Comparison of ENCODE assay signal across 7 cellular contexts in the genomic region with DNA sequence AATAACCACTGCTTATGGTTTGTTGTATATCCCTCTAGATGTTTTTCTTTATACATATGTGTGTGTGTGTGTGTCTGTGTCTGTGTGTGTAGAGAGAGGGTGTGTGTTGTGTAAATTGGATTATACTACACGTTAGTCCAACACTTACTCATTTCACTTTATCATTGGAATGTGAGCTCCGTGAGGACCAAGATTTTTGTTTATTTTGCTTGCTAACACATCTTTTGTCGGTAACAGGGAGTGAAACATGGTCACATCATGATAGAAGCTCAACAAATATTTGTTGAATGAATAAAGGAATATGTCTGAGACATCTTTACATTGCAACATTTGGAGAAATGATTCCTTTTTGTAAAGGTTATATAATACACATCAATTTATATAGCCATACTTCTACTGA.
DNase-seq lines count a peak whose midpoint lies in the region; FAIRE-seq and TF ChIP-seq lines count a peak whose summit lies in the region.
"Not testable (repeated sequence)": the region's sequence is repeated elsewhere in the genome, so short reads cannot be mapped to it uniquely, and the experiment has no call there.

No MANE protein-coding gene starts in this region.

- POLR2A ChIA-PET in AG04449 (lab: Yijun Ruan, JAX) = not testable (repeated sequence)

- not testable (repeated sequence) for TF ChIP-seq CTCF in AG04449 (IDR thresholded peaks at IDR 0.05; ENCODE audit: insufficient read depth, low read length, missing control alignments); bronchial epithelial cell (IDR thresholded peaks at IDR 0.05; ENCODE audit: insufficient read depth, low read length, severe bottlenecking); fibroblast of lung (conservative IDR thresholded peaks at IDR 0.05 in 1 of 2, IDR thresholded peaks at IDR 0.05 in 1 of 2; ENCODE audit: low read depth in 1 of 2, low read length in 2 of 2)

- not testable (repeated sequence) for H3K27me3 ChIP-seq in adipocyte (replicated peaks; ENCODE audit: control insufficient read depth, insufficient read depth, low read length); bronchial epithelial cell (ENCODE audit: control insufficient read depth, insufficient read depth, low read length); fibroblast of lung (ENCODE audit: control insufficient read depth, insufficient read depth, low read length)

- H3K9me3 ChIP-seq in adipocyte (ENCODE audit: control insufficient read depth, low read length); fibroblast of lung (ENCODE audit: control insufficient read depth, insufficient read depth, low read depth, low read length): not testable (repeated sequence)

- H3K4me1 ChIP-seq in adipocyte (ENCODE audit: control insufficient read depth, insufficient read depth, low read length); fibroblast of lung (ENCODE audit: control insufficient read depth, extremely low read depth, insufficient read depth, low read length): not testable (repeated sequence)

- not testable (repeated sequence) for H3K36me3 ChIP-seq in adipocyte (ENCODE audit: control insufficient read depth, insufficient read depth, low read length, severe bottlenecking); bronchial epithelial cell (ENCODE audit: control insufficient read depth, insufficient read depth, low read length); fibroblast of lung (ENCODE audit: control insufficient read depth, insufficient read depth, low read length)

- not testable (repeated sequence) for H3K9ac ChIP-seq in adipocyte (ENCODE audit: low read length); fibroblast of lung (ENCODE audit: insufficient read depth, low read length)

- H3K79me2 ChIP-seq in fibroblast of lung (ENCODE audit: control insufficient read depth, insufficient read depth, low read length) = not testable (repeated sequence)

- FAIRE-seq in bronchial epithelial cell (lab: Jason Lieb, UNC) = not testable (repeated sequence)

- not testable (repeated sequence) for H2AFZ ChIP-seq in fibroblast of lung (ENCODE audit: low read length)

- CTCF ChIA-PET in AG04449 (lab: Yijun Ruan, JAX) = interaction anchor here (0.7 kb wide), 1 partner anchor 145 kb away, joined by 4 read pairs; no protein-coding TSS in a partner anchor

- peak; percentile 21 for DNase-seq in AG04449 (ENCODE audit: low read depth, low spot score)
- peak; percentile 78 for DNase-seq in ELR (ENCODE audit: low read depth)
- DNase-seq in M059J (ENCODE audit: low read depth) = peak; percentile 49
- peak; percentile 21 for DNase-seq in adipocyte (ENCODE audit: low read depth)
- DNase-seq in bronchial epithelial cell (ENCODE audit: low read depth) = peak; percentile 81
- peak; percentile 25 to 76 for DNase-seq in fibroblast of lung (ENCODE audit: low read depth in 2 of 2)
- DNase-seq in iris pigment epithelial cell (ENCODE audit: low read depth) = peak; percentile 82

- not testable (repeated sequence) for H3K27ac ChIP-seq in fibroblast of lung (ENCODE audit: insufficient read depth, low read length)

- H3K4me3 ChIP-seq in AG04449 (ENCODE audit: low read depth, low read length); adipocyte (ENCODE audit: low read length); bronchial epithelial cell (ENCODE audit: low read depth, low read length); fibroblast of lung (replicated peaks in 1 of 4; ENCODE audit: control extremely low read depth in 1 of 4, insufficient read depth in 1 of 4, low read depth in 3 of 4, low read length in 4 of 4): not testable (repeated sequence)

- H3K4me2 ChIP-seq in fibroblast of lung (ENCODE audit: extremely low read depth, insufficient read depth, low read length) = not testable (repeated sequence)

- not testable (repeated sequence) for H4K20me1 ChIP-seq in fibroblast of lung (ENCODE audit: control insufficient read depth, extremely low read depth, insufficient read depth, low read length)

Comparison
In these comparisons a context has a peak if more than half of its experiments do, and no peak if none do; other contexts are left out.
1. DNase-seq: peak in every context shown above with its lines; median percentile 82 in iris pigment epithelial cell; 81 in bronchial epithelial cell; 78 in ELR; 50 in fibroblast of lung; 49 in M059J; 21 in AG04449; 21 in adipocyte.